8 cellular contexts compared by ENCODE assay signal in the genomic region with DNA sequence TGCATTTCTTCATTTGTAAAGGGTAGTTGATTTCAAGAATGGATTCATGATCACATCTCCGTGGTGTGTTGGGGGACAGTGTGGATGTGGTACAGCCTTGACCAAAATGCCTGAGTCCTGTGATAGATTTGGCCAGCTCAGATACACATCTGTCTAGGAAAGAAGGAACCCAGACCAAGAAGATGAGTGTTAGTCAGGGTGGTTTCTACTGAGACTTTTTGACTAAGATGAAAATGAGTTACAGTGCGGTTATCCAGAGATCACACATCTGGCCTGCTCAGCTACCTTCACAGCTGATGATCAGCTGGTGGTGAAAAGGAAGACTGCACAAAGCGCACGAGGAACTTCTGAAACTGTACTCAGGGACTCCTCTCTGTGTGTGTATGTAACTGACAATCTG.
DNase-seq lines count a peak whose midpoint lies in the region; ATAC-seq, FAIRE-seq and TF ChIP-seq lines count a peak whose summit lies in the region.

No MANE protein-coding gene starts in this region.

- H3K9ac ChIP-seq in mesendoderm (ENCODE audit: low read length), result no peak overlapping the region

- H3K18ac ChIP-seq in mesendoderm (ENCODE audit: low read length), result no peak overlapping the region

- no peak overlapping the region for H3K4ac ChIP-seq in mesendoderm (ENCODE audit: low read depth, low read length)

- H3K36me3 Mint-ChIP-seq in activated naive CD8-positive, alpha-beta T cell treated with anti-CD3 and anti-CD28 coated beads for 36 hours, result peaks cover 16% of the 10 kb centered on the region

- no peak for TF ChIP-seq POLR2A in GM12892 (IDR thresholded peaks at IDR 0.05; ENCODE audit: low read depth, low read length)

- WGBS in mesendoderm (ENCODE audit: extremely low coverage, insufficient coverage, low lambda C conversion rate), result no CpG with 5 or more reads among the region's 4 CpGs

- H3K27me3 ChIP-seq in mesendoderm (ENCODE audit: insufficient read depth, low read length, poor library complexity), result no peaks in the 10 kb centered on the region

- H3K79me1 ChIP-seq in mesendoderm (ENCODE audit: low read length), result peaks cover 17% of the 10 kb centered on the region

- peaks cover 68% of the 10 kb centered on the region for H3K4me1 Mint-ChIP-seq in activated naive CD8-positive, alpha-beta T cell treated with anti-CD3 and anti-CD28 coated beads for 36 hours

- no peak overlapping the region for H2BK5ac ChIP-seq in mesendoderm (ENCODE audit: low read length)

- ATAC-seq in GM21825 (IDR thresholded peaks at IDR 0.05; ENCODE audit: unreplicated experiment), result peak; percentile 88

- no peak overlapping the region for H3K4me2 ChIP-seq in mesendoderm (ENCODE audit: low read length)

- H3K36me3 ChIP-seq in mesendoderm (ENCODE audit: control insufficient read depth, insufficient read depth, low read length), result no peaks in the 10 kb centered on the region

- peak overlapping the region; percentile 73 for H3K4me3 Mint-ChIP-seq in activated naive CD8-positive, alpha-beta T cell treated with anti-CD3 and anti-CD28 coated beads for 36 hours

- no peak overlapping the region for H3K56ac ChIP-seq in mesendoderm (ENCODE audit: low read length)

- no peak overlapping the region for H3K23ac ChIP-seq in mesendoderm (ENCODE audit: low read length)

- no peak overlapping the region for H4K8ac ChIP-seq in mesendoderm (ENCODE audit: low read depth, low read length)

- H3K27ac Mint-ChIP-seq in activated naive CD8-positive, alpha-beta T cell treated with anti-CD3 and anti-CD28 coated beads for 36 hours, result peak overlapping the region; percentile 89

- H2BK15ac ChIP-seq in mesendoderm (replicated peaks; ENCODE audit: low read depth), result no peak overlapping the region

- DNase-seq in GM12892 (ENCODE audit: insufficient read length), result peak; percentile 40
- DNase-seq in NK-92 (lab: John Stamatoyannopoulos, UW; ENCODE audit: unreplicated experiment), result peak; percentile 9
- peak; percentile 65 for DNase-seq in activated naive CD8-positive, alpha-beta T cell treated with anti-CD3 and anti-CD28 coated beads for 36 hours
- peak; percentile 72 for DNase-seq in stimulated activated CD4-positive, alpha-beta T cell treated with anti-CD3 and anti-CD28 coated beads, Interleukin-1b, Interleukin-23, amount 100 ng/mL, for 48 hours
- DNase-seq in mesendoderm, result no peak
- DNase-seq in NCI-H146 treated with DMSO at 0.1 percent for 48 hours (lab: John Stamatoyannopoulos, UW; ENCODE audit: unreplicated experiment), result no peak
- no peak for DNase-seq in NCI-H1694 treated with DMSO at 0.1 percent for 48 hours (lab: John Stamatoyannopoulos, UW)

- FAIRE-seq in GM12892 (lab: Jason Lieb, UNC), result peak; percentile 92

- H3K79me2 ChIP-seq in mesendoderm (ENCODE audit: control insufficient read depth, insufficient read depth, low read length), result peaks cover 65% of the 10 kb centered on the region

- no peak overlapping the region for H2BK120ac ChIP-seq in mesendoderm (ENCODE audit: low read depth, low read length)

- no peak overlapping the region for H3K4me3 ChIP-seq in mesendoderm (ENCODE audit: low read length)

- no peak overlapping the region for H4K5ac ChIP-seq in mesendoderm (ENCODE audit: low read length)

- peaks cover 3% of the 10 kb centered on the region for H3K27me3 Mint-ChIP-seq in activated naive CD8-positive, alpha-beta T cell treated with anti-CD3 and anti-CD28 coated beads for 36 hours

- H3K4me1 ChIP-seq in mesendoderm (ENCODE audit: control insufficient read depth, low read depth, low read length), result no peaks in the 10 kb centered on the region

- H2AK5ac ChIP-seq in mesendoderm (ENCODE audit: low read length), result no peak overlapping the region

- H3K9me3 Mint-ChIP-seq in activated naive CD8-positive, alpha-beta T cell treated with anti-CD3 and anti-CD28 coated beads for 36 hours, result no peaks in the 10 kb centered on the region

- H3K27ac ChIP-seq in mesendoderm (ENCODE audit: low read depth, low read length), result no peak overlapping the region

Comparison
In these comparisons a context has a peak if more than half of its experiments do, and no peak if none do; other contexts are left out.
1. DNase-seq: peak in GM12892 (single experiment), NK-92 (single experiment), activated naive CD8-positive, alpha-beta T cell treated with anti-CD3 and anti-CD28 coated beads for 36 hours (single experiment) and stimulated activated CD4-positive, alpha-beta T cell treated with anti-CD3 and anti-CD28 coated beads, Interleukin-1b, Interleukin-23, amount 100 ng/mL, for 48 hours (single experiment); none in mesendoderm (single experiment), NCI-H146 treated with DMSO at 0.1 percent for 48 hours (single experiment) and NCI-H1694 treated with DMSO at 0.1 percent for 48 hours (single experiment).